ENCODE assay signal across 19 cellular contexts in genomic region chr2:200337621-200338020, GRCh38. TPM values are rescaled to one million over a fixed set of nuclear protein-coding genes. Genes with fewer than 3 reads are reported as not detected.
A peak's percentile ranks its signal among the peaks of the same experiment; 100 is the strongest.
DNase-seq lines count a peak whose midpoint lies in the region; ATAC-seq and TF ChIP-seq lines count a peak whose summit lies in the region.
"Had no signal": no experiment of that assay in that cellular context is flagged by ENCODE, and none has a peak within 500 bp of the region (broad histone marks: within the 10 kb centered on the region; RNA-seq: fewer than 3 reads in every experiment).

No MANE protein-coding gene starts in this region.

- no peak overlapping the region for H2BK120ac ChIP-seq in H9 (ENCODE audit: low read depth, low read length, poor library complexity, severe bottlenecking)

- no peak for TF ChIP-seq POLR2A in suprapubic skin (IDR thresholded peaks at IDR 0.05)

- no peaks in the 10 kb centered on the region for H3K36me3 ChIP-seq in neural progenitor cell
- no peaks in the 10 kb centered on the region for H3K36me3 ChIP-seq in suprapubic skin
- H3K36me3 ChIP-seq: prostate gland had no signal

- H2AK5ac ChIP-seq in H9 (ENCODE audit: insufficient read length, low read length): no peak overlapping the region

- DNase-seq in Calu3 (no peak), WTC11 (ENCODE audit: low spot score) (no peak), left cardiac atrium (no peak), neural progenitor cell (ENCODE audit: low spot score) (no peak), hippocampal formation (lab: John Stamatoyannopoulos, UW) (no peak), NCI-H526 (lab: John Stamatoyannopoulos, UW) (no peak), suprapubic skin (ENCODE audit: low spot score in 2 of 2) (no peak), H9 (no peak)
- DNase-seq: activated CD4-positive, CD25-positive, alpha-beta regulatory T cell treated with anti-CD3 and anti-CD28 coated beads, Interleukin-2, amount 50 U/mL, for 72 hours; activated naive CD8-positive, alpha-beta T cell treated with anti-CD3 and anti-CD28 coated beads, Interleukin-2, amount 10 ng/mL, durations not matched to agents 7 days and 5 days; activated T-cell treated with anti-CD3 and anti-CD28 coated beads, Interleukin-2, amount 50 U/mL, for 72 hours; DMS79; erythroblast; NCI-H1694 treated with DMSO at 0.1 percent for 48 hours; substantia nigra had no signal

- no peak overlapping the region for H3K4ac ChIP-seq in H9 (ENCODE audit: low read depth, low read length)

- peaks cover 7% of the 10 kb centered on the region for H3K79me1 ChIP-seq in H9 (ENCODE audit: insufficient read depth, low read depth, low read length, poor library complexity, severe bottlenecking)

- H3K56ac ChIP-seq in H9 (ENCODE audit: insufficient read length, low read depth, low read length): no peak overlapping the region

- H3K14ac ChIP-seq in H9 (ENCODE audit: insufficient read depth, low read length): no peak overlapping the region

- H3K4me3 ChIP-seq in neural progenitor cell: no peak overlapping the region
- no peak overlapping the region for H3K4me3 ChIP-seq in suprapubic skin
- H3K4me3 ChIP-seq: K562, prostate gland, SK-N-MC had no signal

- H3K4me1 Mint-ChIP-seq in Calu3 (ENCODE audit: low read depth, unreplicated experiment): peaks cover 63% of the 10 kb centered on the region
- peaks cover 58% of the 10 kb centered on the region for H3K4me1 Mint-ChIP-seq in WTC11
- H3K4me1 Mint-ChIP-seq in neural progenitor cell: peaks cover 46% of the 10 kb centered on the region
- H3K4me1 Mint-ChIP-seq in H9: peaks cover 14 to 20% of the 10 kb centered on the region in 2 experiments

- no peak overlapping the region for H3K23ac ChIP-seq in H9 (ENCODE audit: insufficient read length, low read depth, low read length)

- H3K4me2 ChIP-seq in neural progenitor cell (no peak overlapping the region), H9 (ENCODE audit: insufficient read depth, insufficient read length, low read length) (no peak overlapping the region)

- POLR2A ChIA-PET in WTC11 (lab: Charles Lee): no interaction called here

- no peak for ATAC-seq in WTC11
- ATAC-seq in left cardiac atrium: peak; percentile 27 to 62
- ATAC-seq: activated T-cell treated with anti-CD3 and anti-CD28 coated beads, Interleukin-2, amount 50 U/mL, for 72 hours; K562; natural killer cell treated with Interleukin-12 subunit alpha and Interleukin-12 subunit beta and Interleukin-15 and Interleukin-18, amount 100 ng/mL, for 72 hours had no signal

- H4K5ac ChIP-seq in H9 (ENCODE audit: insufficient read length, low read depth, low read length): no peak overlapping the region

- H3K4me1 ChIP-seq in neural progenitor cell (peaks cover 12% of the 10 kb centered on the region), suprapubic skin (peaks cover 26% of the 10 kb centered on the region), H9 (ENCODE audit: insufficient read depth, low read length) (peaks cover 5% of the 10 kb centered on the region; the same call in 1 of the 2 replicates)
- H3K4me1 ChIP-seq: prostate gland had no signal

- no peak overlapping the region for H4K91ac ChIP-seq in H9 (ENCODE audit: insufficient read length, low read depth, low read length)

- H3F3A ChIP-seq in neural progenitor cell (ENCODE audit: low read depth): no peaks in the 10 kb centered on the region

- no peak overlapping the region for H3K9ac ChIP-seq in neural progenitor cell
- H3K9ac ChIP-seq in H9 (ENCODE audit: extremely low read depth, insufficient read length, low read length): no peak overlapping the region

- H3K9me3 ChIP-seq in neural progenitor cell (ENCODE audit: low read depth): no peaks in the 10 kb centered on the region
- no peaks in the 10 kb centered on the region for H3K9me3 ChIP-seq in suprapubic skin
- no peaks in the 10 kb centered on the region for H3K9me3 ChIP-seq in H9 (ENCODE audit: control insufficient read depth, low read depth, low read length)
- H3K9me3 ChIP-seq: prostate gland had no signal

- H3K27me3 ChIP-seq in neural progenitor cell: no peaks in the 10 kb centered on the region
- no peaks in the 10 kb centered on the region for H3K27me3 ChIP-seq in suprapubic skin
- H3K27me3 ChIP-seq in H9 (ENCODE audit: insufficient read depth, low read length): no peaks in the 10 kb centered on the region

- no peak overlapping the region for H2BK12ac ChIP-seq in H9 (ENCODE audit: insufficient read length, low read depth, low read length)

- H3K4me3 Mint-ChIP-seq in Calu3 (ENCODE audit: low read depth, unreplicated experiment): peak overlapping the region; percentile 34
- no peak overlapping the region for H3K4me3 Mint-ChIP-seq in WTC11
- no peak overlapping the region for H3K4me3 Mint-ChIP-seq in neural progenitor cell
- H3K4me3 Mint-ChIP-seq in H9: no peak overlapping the region
- H3K4me3 Mint-ChIP-seq: activated naive CD8-positive, alpha-beta T cell treated with anti-CD3 and anti-CD28 coated beads, Interleukin-2, amount 10 ng/mL, durations not matched to agents 7 days and 5 days; activated T-cell treated with anti-CD3 and anti-CD28 coated beads, Interleukin-2, amount 50 U/mL, for 72 hours; natural killer cell treated with Interleukin-12 subunit alpha and Interleukin-12 subunit beta and Interleukin-15 and Interleukin-18, amount 100 ng/mL, for 72 hours had no signal

- H3K36me3 Mint-ChIP-seq in Calu3 (ENCODE audit: insufficient read depth, unreplicated experiment) (peaks cover 41% of the 10 kb centered on the region), WTC11 (peaks cover 33% of the 10 kb centered on the region), neural progenitor cell (peaks cover 11% of the 10 kb centered on the region), H9 (ENCODE audit: insufficient read depth in 1 of 3, low read depth in 3 of 3) (peaks cover 5 to 18% (median 11%) of the 10 kb centered on the region in 3 experiments; a peak in 5 of 7 replicates)
- H3K36me3 Mint-ChIP-seq: natural killer cell treated with Interleukin-12 subunit alpha and Interleukin-12 subunit beta and Interleukin-15 and Interleukin-18, amount 100 ng/mL, for 72 hours had no signal

- no peak overlapping the region for H3K18ac ChIP-seq in H9 (ENCODE audit: insufficient read length, low read depth, low read length)

- H3K23me2 ChIP-seq in H9 (ENCODE audit: insufficient read length, low read depth, low read length, poor library complexity, severe bottlenecking): no peaks in the 10 kb centered on the region

- H3K27ac ChIP-seq in neural progenitor cell (no peak overlapping the region), suprapubic skin (no peak overlapping the region), H9 (ENCODE audit: insufficient read length, low read depth, low read length) (no peak overlapping the region)
- H3K27ac ChIP-seq: prostate gland, SK-N-MC had no signal

- H3K79me2 ChIP-seq in neural progenitor cell (ENCODE audit: low read depth) (no peaks in the 10 kb centered on the region), H9 (ENCODE audit: insufficient read depth, low read length) (peaks cover 30% of the 10 kb centered on the region; the same call in 1 of the 2 replicates)

- no peaks in the 10 kb centered on the region for H3K9me3 Mint-ChIP-seq in Calu3 (ENCODE audit: low read depth, unreplicated experiment)
- no peaks in the 10 kb centered on the region for H3K9me3 Mint-ChIP-seq in WTC11
- peaks cover 5% of the 10 kb centered on the region for H3K9me3 Mint-ChIP-seq in neural progenitor cell
- peaks cover 8% of the 10 kb centered on the region in 2 experiments; a peak in 3 of 5 replicates for H3K9me3 Mint-ChIP-seq in H9
- H3K9me3 Mint-ChIP-seq: activated naive CD8-positive, alpha-beta T cell treated with anti-CD3 and anti-CD28 coated beads, Interleukin-2, amount 10 ng/mL, durations not matched to agents 7 days and 5 days; activated T-cell treated with anti-CD3 and anti-CD28 coated beads, Interleukin-2, amount 50 U/mL, for 72 hours; natural killer cell treated with Interleukin-12 subunit alpha and Interleukin-12 subunit beta and Interleukin-15 and Interleukin-18, amount 100 ng/mL, for 72 hours had no signal

- no peak overlapping the region for H3T11ph ChIP-seq in H9 (ENCODE audit: low read length)

- H3K27me3 Mint-ChIP-seq in Calu3 (ENCODE audit: unreplicated experiment) (no peaks in the 10 kb centered on the region), WTC11 (ENCODE audit: low read depth) (no peaks in the 10 kb centered on the region), neural progenitor cell (ENCODE audit: insufficient read depth, low read depth) (no peaks in the 10 kb centered on the region), H9 (ENCODE audit: low read depth) (no peaks in the 10 kb centered on the region)
- H3K27me3 Mint-ChIP-seq: activated naive CD8-positive, alpha-beta T cell treated with anti-CD3 and anti-CD28 coated beads, Interleukin-2, amount 10 ng/mL, durations not matched to agents 7 days and 5 days; natural killer cell treated with Interleukin-12 subunit alpha and Interleukin-12 subunit beta and Interleukin-15 and Interleukin-18, amount 100 ng/mL, for 72 hours had no signal

- 65% methylated on average over 2 of the region's 2 CpGs for WGBS in suprapubic skin
- no CpG with 5 or more reads among the region's 2 CpGs for WGBS in H9 (ENCODE audit: extremely low coverage, insufficient read length, low lambda C conversion rate)

- H2BK15ac ChIP-seq in H9 (ENCODE audit: low read depth, low read length): no peak overlapping the region

- H2BK20ac ChIP-seq in H9 (ENCODE audit: low read depth, low read length, poor library complexity, severe bottlenecking): no peak overlapping the region

- H3K27ac Mint-ChIP-seq in Calu3 (ENCODE audit: unreplicated experiment) (peak overlapping the region; percentile 62), WTC11 (peak overlapping the region; percentile 85; the same call in 1 of the 2 replicates), neural progenitor cell (peak overlapping the region; percentile 36), H9 (no peak overlapping the region)
- H3K27ac Mint-ChIP-seq: activated naive CD8-positive, alpha-beta T cell treated with anti-CD3 and anti-CD28 coated beads, Interleukin-2, amount 10 ng/mL, durations not matched to agents 7 days and 5 days; activated T-cell treated with anti-CD3 and anti-CD28 coated beads, Interleukin-2, amount 50 U/mL, for 72 hours; natural killer cell treated with Interleukin-12 subunit alpha and Interleukin-12 subunit beta and Interleukin-15 and Interleukin-18, amount 100 ng/mL, for 72 hours had no signal

- TF ChIP-seq CTCF in Calu3 (IDR thresholded peaks at IDR 0.05; ENCODE audit: unreplicated experiment) (no peak), WTC11 (IDR thresholded peaks at IDR 0.05) (no peak), neural progenitor cell (IDR thresholded peaks at IDR 0.05) (no peak), suprapubic skin (IDR thresholded peaks at IDR 0.05) (no peak), H9 (conservative IDR thresholded peaks at IDR 0.05) (no peak)

- CTCF ChIA-PET in Calu3 (lab: Charles Lee) (interaction anchor here (1.0 to 1.1 kb wide), 3 partner anchors 15 to 18 kb away, joined by 3 to 6 read pairs (median 4); no protein-coding TSS in a partner anchor), WTC11 (lab: Charles Lee) (no interaction called here)

- BruUV-seq in Calu3 (replicated peaks; lab: Mats Ljungman, UMichigan): no TSS peak

- H2AFZ ChIP-seq in neural progenitor cell (replicated peaks): no peak overlapping the region
- no peak overlapping the region for H2AFZ ChIP-seq in H9 (ENCODE audit: low read length)

- H4K8ac ChIP-seq in H9 (replicated peaks; ENCODE audit: insufficient read length, low read depth, low read length): no peak overlapping the region

- H2BK5ac ChIP-seq in H9 (ENCODE audit: insufficient read length, low read length): no peak overlapping the region

- H4K20me1 ChIP-seq in neural progenitor cell (ENCODE audit: low read depth): no peaks in the 10 kb centered on the region
- H4K20me1 ChIP-seq in H9 (ENCODE audit: control insufficient read depth, insufficient read depth, insufficient read length): no peaks in the 10 kb centered on the region

- TF ChIP-seq EP300 in suprapubic skin (IDR thresholded peaks at IDR 0.05): no peak

- intact Hi-C loops in Calu3 (cut with micrococcal nuclease; ENCODE audit: unreplicated experiment): loop anchor here (5.0 kb wide), 1 partner anchor 40 kb away; no protein-coding TSS in a partner anchor
- intact Hi-C loops in left cardiac atrium (cut with DNase I): no loop called here

RNA-seq across cellular contexts. Expression of gene SPATS2L, which starts 31.1 kb away (rescaled TPM):
- total RNA-seq in Calu3 (2022) (378 and 497 TPM in 2 replicates), WTC11 (2021) (103 to 112 TPM (median 111 TPM) in 3 replicates), left cardiac atrium (100 to 1,000 TPM in 1 of 2 donors, 10 to 100 TPM in 1; 95.7 to 117 TPM), neural progenitor cell (ENCODE audit: low replicate concordance) (18.5 and 29.1 TPM in 2 replicates), suprapubic skin (100 to 1,000 TPM in 1 of 4 donors, 10 to 100 TPM in 3; 39.9 to 104 (median 57.7) TPM), H9 (2021) (45.9 and 47.3 TPM in 2 replicates)

Comparison
In these comparisons a context has a peak if more than half of its experiments do, and no peak if none do; other contexts are left out.
1. H3K27ac Mint-ChIP-seq: peak in Calu3 (single experiment), WTC11 (single experiment) and neural progenitor cell (single experiment); none in H9 (0 of 3).